2 cellular contexts compared by ENCODE assay signal in genomic region chr18:63317982-63318881, GRCh38.
TF ChIP-seq lines count a peak whose summit lies in the region.

No MANE protein-coding gene starts in this region.

TF ChIP-seq in GM23338, 12 proteins besides CTCF, POLR2A, EP300 and RAD21:
- TF ChIP-seq CREB1 (CRISPR knock-in tag; IDR thresholded peaks at IDR 0.05; ENCODE audit: low read depth) (peak; percentile 47; the same call in 1 of the 2 replicates), STAT1 (IDR thresholded peaks at IDR 0.05; ENCODE audit: unreplicated experiment) (no peak), ZNF462 (CRISPR knock-in tag; IDR thresholded peaks at IDR 0.05) (peak; percentile 35; the same call in 1 of the 2 replicates)

TF ChIP-seq in HepG2, 621 proteins besides CTCF, POLR2A, EP300 and RAD21:
- no peak for TF ChIP-seq DNMT1 (CRISPR knock-in tag; IDR thresholded peaks at IDR 0.05)
- TF ChIP-seq POGZ (CRISPR knock-in tag; IDR thresholded peaks at IDR 0.05): peak; percentile 46; the same call in 1 of the 2 replicates
- peak; percentile 23 for TF ChIP-seq HNRNPLL (IDR thresholded peaks at IDR 0.05; ENCODE audit: low read depth, low read length, poor library complexity, severe bottlenecking)
- peak; percentile 43; the same call in 1 of the 2 replicates for TF ChIP-seq KDM5B (CRISPR knock-in tag; IDR thresholded peaks at IDR 0.05; ENCODE audit: borderline replicate concordance)
- 0 out of 2 replicates have a peak, but pooled peaks have one; percentile 31 for TF ChIP-seq ZMYM4 (CRISPR knock-in tag; IDR thresholded peaks at IDR 0.05)
- TF ChIP-seq MAX (IDR thresholded peaks at IDR 0.05): 0 out of 2 replicates have a peak, but pooled peaks have one; percentile 24
- peak; percentile 87 for TF ChIP-seq ZNF574 (CRISPR knock-in tag; IDR thresholded peaks at IDR 0.05)
- no peak for TF ChIP-seq GABPA (IDR thresholded peaks at IDR 0.05; ENCODE audit: low read depth, low read length)
- TF ChIP-seq GABPA (CRISPR knock-in tag; IDR thresholded peaks at IDR 0.05; ENCODE audit: low read depth): no peak
- peak; percentile 31 for TF ChIP-seq ZNF687 (CRISPR knock-in tag; IDR thresholded peaks at IDR 0.05)
- peak; percentile 35; the same call in 1 of the 2 replicates for TF ChIP-seq ZBTB33 (CRISPR knock-in tag; IDR thresholded peaks at IDR 0.05)
- peak; percentile 82 for TF ChIP-seq ZEB1 (IDR thresholded peaks at IDR 0.05; ENCODE audit: insufficient replicate concordance, low read depth)
- TF ChIP-seq ELF3 (CRISPR knock-in tag; IDR thresholded peaks at IDR 0.05): no peak
- TF ChIP-seq ZNF660 (CRISPR knock-in tag; IDR thresholded peaks at IDR 0.05; ENCODE audit: borderline replicate concordance, low read depth): no peak
